Comparison of ENCODE assay signal across 12 cellular contexts in genomic region chr16:5054876-5055865, GRCh38. TPM values are rescaled to one million over a fixed set of nuclear protein-coding genes. Genes with fewer than 3 reads are reported as not detected.
DNase-seq lines count a peak whose midpoint lies in the region; TF ChIP-seq lines count a peak whose summit lies in the region.
"Had no signal": no experiment of that assay in that cellular context is flagged by ENCODE, and none has a peak within 500 bp of the region (broad histone marks: within the 10 kb centered on the region; RNA-seq: fewer than 3 reads in every experiment).

No MANE protein-coding gene starts in this region.

- TF ChIP-seq CTCF in HEK293 (tag by site-specific recombination; IDR thresholded peaks at IDR 0.05): no peak
- no peak for TF ChIP-seq CTCF in spleen (IDR thresholded peaks at IDR 0.05 in 8 of 11, conservative IDR thresholded peaks at IDR 0.05 in 3 of 11)
- no peak for TF ChIP-seq CTCF in prostate gland (IDR thresholded peaks at IDR 0.05)

- no peaks in the 10 kb centered on the region for H3K36me3 ChIP-seq in HEK293 (ENCODE audit: control insufficient read depth in 2 of 2, insufficient read depth in 1 of 2, low read length in 2 of 2)
- no peaks in the 10 kb centered on the region for H3K36me3 ChIP-seq in spleen
- no peaks in the 10 kb centered on the region for H3K36me3 ChIP-seq in prostate gland
- H3K36me3 ChIP-seq: BLaER1 treated with 17β-estradiol and CSF1 and Interleukin-3, amounts not matched to agents 10 nM and 100 nM had no signal

- POLR2A ChIA-PET in HEK293 (lab: Yijun Ruan, JAX): interaction anchor here (0.6 kb wide), 1 partner anchor 424 kb away, joined by 6 read pairs; no protein-coding TSS in a partner anchor

- WGBS in spleen, 5 donors: 88 to 93% (median 89%) methylated on average over 14 to 16 of the region's 16 CpGs
- WGBS in prostate gland: 64% methylated on average over 16 of the region's 16 CpGs

- intact Hi-C loops in spleen (cut with DNase I; ENCODE audit: low total_unique reads) (no loop called here), prostate gland (cut with DNase I) (no loop called here)

- H3K4me3 ChIP-seq in HEK293 (ENCODE audit: low read depth, low read length) (no peak overlapping the region), spleen (no peak overlapping the region), prostate gland (no peak overlapping the region)
- H3K4me3 ChIP-seq: BLaER1 treated with 17β-estradiol and CSF1 and Interleukin-3, amounts not matched to agents 10 nM and 100 nM; GM12878 had no signal

- DNase-seq in AG08396 (ENCODE audit: low spot score) (peak; percentile 1), iPS-NIHi7 (ENCODE audit: extremely low spot score) (peak; percentile 4), spleen (peak; percentile 61), prostate gland (ENCODE audit: low spot score) (no peak), A172 (ENCODE audit: low spot score) (no peak)
- DNase-seq: CD4-positive, CD25-positive, alpha-beta regulatory T cell; HCEC 1CT had no signal

- H3K27me3 ChIP-seq in spleen (replicated peaks in 1 of 7) (no peaks in the 10 kb centered on the region), prostate gland (replicated peaks; ENCODE audit: insufficient read depth) (no peaks in the 10 kb centered on the region)
- H3K27me3 ChIP-seq: BLaER1 treated with 17β-estradiol and CSF1 and Interleukin-3, amounts not matched to agents 10 nM and 100 nM had no signal

- no peaks in the 10 kb centered on the region for H3K4me1 ChIP-seq in HEK293 (ENCODE audit: control insufficient read depth, insufficient read depth, low read length)
- peaks cover 0 to 17% (median 4%) of the 10 kb centered on the region in 6 donors for H3K4me1 ChIP-seq in spleen
- no peaks in the 10 kb centered on the region for H3K4me1 ChIP-seq in prostate gland (replicated peaks)

- CTCF ChIA-PET in HEK293 (lab: Yijun Ruan, JAX): interaction anchor here (0.5 to 2.2 kb wide), 5 partner anchors 19 to 661 kb away, joined by 3 to 7 read pairs (median 3); no protein-coding TSS in a partner anchor

- TF ChIP-seq POLR2A in spleen (IDR thresholded peaks at IDR 0.05) (no peak), prostate gland (IDR thresholded peaks at IDR 0.05) (no peak)

- H3K9me3 ChIP-seq in HEK293 (ENCODE audit: control insufficient read depth, insufficient read depth, low read depth, low read length): no peaks in the 10 kb centered on the region
- peaks cover 0 to 4% (median 0%) of the 10 kb centered on the region in 8 donors for H3K9me3 ChIP-seq in spleen
- no peaks in the 10 kb centered on the region for H3K9me3 ChIP-seq in prostate gland
- H3K9me3 ChIP-seq: BLaER1 treated with 17β-estradiol and CSF1 and Interleukin-3, amounts not matched to agents 10 nM and 100 nM had no signal

- H3K27ac ChIP-seq in HEK293 (ENCODE audit: extremely low read depth, low read depth, low read length) (no peak overlapping the region), spleen (no peak overlapping the region), prostate gland (no peak overlapping the region)
- H3K27ac ChIP-seq: BLaER1 treated with 17β-estradiol and CSF1 and Interleukin-3, amounts not matched to agents 10 nM and 100 nM had no signal

TF ChIP-seq in HEK293, 187 proteins besides CTCF, POLR2A, EP300 and RAD21:
- TF ChIP-seq ZNF549 (tag by site-specific recombination; IDR thresholded peaks at IDR 0.05) (no peak), HOXD13 (CRISPR knock-in tag; IDR thresholded peaks at IDR 0.05; ENCODE audit: borderline replicate concordance) (no peak), ZBTB26 (tag by site-specific recombination; optimal IDR thresholded peaks at IDR 0.05) (no peak), ZNF221 (tag by site-specific recombination; IDR thresholded peaks at IDR 0.05; ENCODE audit: borderline replicate concordance) (no peak), ZFHX2 (tag by site-specific recombination; conservative IDR thresholded peaks at IDR 0.05) (peak; percentile 81), ZNF664 (tag by site-specific recombination; IDR thresholded peaks at IDR 0.05) (no peak), EGR2 (tag by site-specific recombination; IDR thresholded peaks at IDR 0.05; ENCODE audit: low read depth) (peak; percentile 74), ZNF596 (tag by site-specific recombination; IDR thresholded peaks at IDR 0.05) (no peak), ZBTB6 (tag by site-specific recombination; IDR thresholded peaks at IDR 0.05) (no peak), ZNF239 (tag by site-specific recombination; IDR thresholded peaks at IDR 0.05) (no peak), ZNF48 (tag by site-specific recombination; IDR thresholded peaks at IDR 0.05) (no peak), ZBTB1 (tag by site-specific recombination; IDR thresholded peaks at IDR 0.05) (no peak)

RNA-seq across cellular contexts. Expression of gene C16orf89, which starts 10.6 kb away (rescaled TPM):
- total RNA-seq in spleen: 1 to 10 TPM in 4 of 7 donors, under 1 TPM in 2, not detected in 1; 0.34 to 2.5 (median 1.5) TPM
- polyA plus RNA-seq in spleen: 1 to 10 TPM; 1.7 to 5.7 (median 4.0) TPM
- 10 to 100 TPM in 1 of 2 donors, 1 to 10 TPM in 1; 6.6 to 29.4 TPM for total RNA-seq in prostate gland
- total RNA-seq in A172 (2014; rRNA removed; shearing (Covaris generic)): not detected in 2 replicates
- total RNA-seq: A673; CD4-positive, CD25-positive, alpha-beta regulatory T cell; Daoy; GM12878 had no signal
- polyA plus RNA-seq: CD4-positive, CD25-positive, alpha-beta regulatory T cell; GM12878 had no signal

RNA-seq across cellular contexts. Expression of gene ALG1, which starts 16.5 kb away (rescaled TPM):
- total RNA-seq in spleen: 10 to 100 TPM; 18.4 to 46.2 (median 24.8) TPM
- polyA plus RNA-seq in spleen: 10 to 100 TPM; 13.0 to 18.6 (median 17.0) TPM
- 10 to 100 TPM; 35.1 to 37.7 TPM for total RNA-seq in prostate gland
- 39.2 and 48.8 TPM in 2 replicates for total RNA-seq in A172 (2014; rRNA removed; shearing (Covaris generic))

RNA-seq across cellular contexts. Expression of gene NAGPA, which starts 21.4 kb away (rescaled TPM):
- total RNA-seq in spleen (10 to 100 TPM; 16.2 to 41.8 (median 25.4) TPM), prostate gland (10 to 100 TPM; 29.1 to 32.3 TPM)
- 10 to 100 TPM; 11.8 to 17.7 (median 14.8) TPM for polyA plus RNA-seq in spleen
- 30.0 and 43.0 TPM in 2 replicates for total RNA-seq in A172 (2014; rRNA removed; shearing (Covaris generic))

RNA-seq across cellular contexts. Expression of gene EEF2KMT, which starts 42.4 kb away (rescaled TPM):
- total RNA-seq in spleen: 10 to 100 TPM in 1 of 7 donors, 1 to 10 TPM in 6; 5.8 to 11.7 (median 7.6) TPM
- polyA plus RNA-seq in spleen: 1 to 10 TPM; 4.5 to 7.8 (median 6.7) TPM
- total RNA-seq in prostate gland: 10 to 100 TPM; 10.1 to 10.8 TPM
- total RNA-seq in A172 (2014; rRNA removed; shearing (Covaris generic)): 16.9 and 22.2 TPM in 2 replicates

Comparison
In these comparisons a context has a peak if more than half of its experiments do, and no peak if none do; other contexts are left out.
1. DNase-seq: peak in AG08396 (single experiment), iPS-NIHi7 (single experiment) and spleen (single experiment); none in prostate gland (single experiment) and A172 (single experiment).